Comparison of ENCODE assay signal across 8 cellular contexts in genomic region chr1:55211909-55212308, GRCh38. TPM values are rescaled to one million over a fixed set of nuclear protein-coding genes. Genes with fewer than 3 reads are reported as not detected.
A peak's percentile ranks its signal among the peaks of the same experiment; 100 is the strongest.
DNase-seq lines count a peak whose midpoint lies in the region; ATAC-seq and TF ChIP-seq lines count a peak whose summit lies in the region.
"Had no signal": no experiment of that assay in that cellular context is flagged by ENCODE, and none has a peak within 500 bp of the region (broad histone marks: within the 10 kb centered on the region; RNA-seq: fewer than 3 reads in every experiment).

No MANE protein-coding gene starts in this region.

- intact Hi-C loops in gastrocnemius medialis (cut with DNase I; ENCODE audit: low total_unique reads) (no loop called here), ovary (cut with DNase I) (loop anchor here in 2 of 4 donors (10.0 kb wide), 1 partner anchor 67 kb away; no protein-coding TSS in a partner anchor)

- H3K4me1 Mint-ChIP-seq in activated naive CD8-positive, alpha-beta T cell (ENCODE audit: low read depth) = peaks cover 75% of the 10 kb centered on the region

- no peaks in the 10 kb centered on the region for H3K9me3 Mint-ChIP-seq in activated naive CD8-positive, alpha-beta T cell (ENCODE audit: low read depth)

- TF ChIP-seq POLR2A in gastrocnemius medialis (IDR thresholded peaks at IDR 0.05) = no peak
- no peak for TF ChIP-seq POLR2A in ovary (IDR thresholded peaks at IDR 0.05)

- no peak for TF ChIP-seq CTCF in gastrocnemius medialis (IDR thresholded peaks at IDR 0.05 in 4 of 5, conservative IDR thresholded peaks at IDR 0.05 in 1 of 5)
- TF ChIP-seq CTCF in ovary (IDR thresholded peaks at IDR 0.05) = no peak

- H3K9me3 ChIP-seq in gastrocnemius medialis (no peaks in the 10 kb centered on the region), ovary (no peaks in the 10 kb centered on the region)

- no peak for DNase-seq in gastrocnemius medialis
- DNase-seq in ovary = no peak
- no peak for DNase-seq in substantia nigra (lab: John Stamatoyannopoulos, UW)
- no peak for DNase-seq in mesenteric fat pad (ENCODE audit: low spot score)

- H3K27me3 ChIP-seq in gastrocnemius medialis (no peaks in the 10 kb centered on the region), ovary (no peaks in the 10 kb centered on the region)

- H3K27ac Mint-ChIP-seq in activated naive CD8-positive, alpha-beta T cell = peak overlapping the region; percentile 72

- in situ Hi-C loops in gastrocnemius medialis (cut with MboI; ENCODE audit: low sequenced_read_pairs in 4 of 4) = no loop called here

- H3K4me3 ChIP-seq in gastrocnemius medialis = peak overlapping the region; percentile 73 to 94 (median 90)
- no peak overlapping the region for H3K4me3 ChIP-seq in ovary
- H3K4me3 ChIP-seq: lung had no signal

- H3K36me3 Mint-ChIP-seq in activated naive CD8-positive, alpha-beta T cell = no peaks in the 10 kb centered on the region

- 72 to 88% (median 78%) methylated on average over 3 of the region's 3 CpGs for WGBS in ovary, 3 donors

- TF ChIP-seq EP300 in ovary (IDR thresholded peaks at IDR 0.05) = no peak

- no peaks in the 10 kb centered on the region for H3K27me3 Mint-ChIP-seq in activated naive CD8-positive, alpha-beta T cell

- peak overlapping the region; percentile 89 for H3K4me3 Mint-ChIP-seq in activated naive CD8-positive, alpha-beta T cell

- H3K36me3 ChIP-seq in gastrocnemius medialis = no peaks in the 10 kb centered on the region
- no peaks in the 10 kb centered on the region for H3K36me3 ChIP-seq in ovary

- H3K27ac ChIP-seq in gastrocnemius medialis = peak overlapping the region; percentile 97 to 100 (median 99)
- H3K27ac ChIP-seq in ovary = no peak overlapping the region
- H3K27ac ChIP-seq in substantia nigra (ENCODE audit: low read depth, low read length, poor library complexity, severe bottlenecking) = no peak overlapping the region

- peak; percentile 36 for ATAC-seq in GM18907 (IDR thresholded peaks at IDR 0.05; ENCODE audit: unreplicated experiment)
- ATAC-seq in HG03342 (IDR thresholded peaks at IDR 0.05; ENCODE audit: unreplicated experiment) = peak; percentile 29
- ATAC-seq in gastrocnemius medialis = no peak

- H3K4me1 ChIP-seq in gastrocnemius medialis (peaks cover 46 to 68% of the 10 kb centered on the region in 2 donors), ovary (ENCODE audit: insufficient read depth) (peaks cover 7% of the 10 kb centered on the region)

RNA-seq across cellular contexts. Expression of gene USP24, which starts 3.3 kb away (rescaled TPM):
- 100 to 1,000 TPM in 1 of 4 donors, 10 to 100 TPM in 3; 77.3 to 102 (median 90.8) TPM for total RNA-seq in gastrocnemius medialis
- 10 to 100 TPM; 29.8 to 51.4 (median 42.5) TPM for total RNA-seq in ovary
- 10 to 100 TPM; 11.5 to 22.3 TPM for polyA plus RNA-seq in ovary
- 59.8 TPM for total RNA-seq in mesenteric fat pad

Comparison
In these comparisons a context has a peak if more than half of its experiments do, and no peak if none do; other contexts are left out.
1. ATAC-seq: peak in GM18907 (single experiment) and HG03342 (single experiment); none in gastrocnemius medialis (0 of 2).
2. H3K27ac ChIP-seq: peak in gastrocnemius medialis (4 of 4); none in ovary (0 of 2) and substantia nigra (single experiment).